In genomic region chr5:67206381-67207328, GRCh38 we compare ENCODE assay signal across 7 cellular contexts.
DNase-seq lines count a peak whose midpoint lies in the region; ATAC-seq and TF ChIP-seq lines count a peak whose summit lies in the region.

No MANE protein-coding gene starts in this region.

- H3K4me3 Mint-ChIP-seq in T-helper 1 cell treated with Interleukin-12 subunit alpha and Interleukin-12 subunit beta and Interleukin-4 antibody, amounts not matched to agents 30 μg/mL and 1 μg/mL, for 36 hours, result peak overlapping the region; percentile 56

- no peaks in the 10 kb centered on the region for H3K27me3 Mint-ChIP-seq in T-helper 1 cell treated with Interleukin-12 subunit alpha and Interleukin-12 subunit beta and Interleukin-4 antibody, amounts not matched to agents 30 μg/mL and 1 μg/mL, for 36 hours (ENCODE audit: low read depth)

- no peaks in the 10 kb centered on the region for H3K4me1 ChIP-seq in parathyroid adenoma

- DNase-seq in amniotic epithelial cell (ENCODE audit: low read depth), result peak; percentile 7
- no peak for DNase-seq in NCI-H2029 (lab: John Stamatoyannopoulos, UW)
- no peak for DNase-seq in superior temporal gyrus (ENCODE audit: extremely low spot score)

- peaks cover 75% of the 10 kb centered on the region for H3K4me1 Mint-ChIP-seq in T-helper 1 cell treated with Interleukin-12 subunit alpha and Interleukin-12 subunit beta and Interleukin-4 antibody, amounts not matched to agents 30 μg/mL and 1 μg/mL, for 36 hours (ENCODE audit: low read depth)

- peak overlapping the region; percentile 97 for H3K27ac Mint-ChIP-seq in T-helper 1 cell treated with Interleukin-12 subunit alpha and Interleukin-12 subunit beta and Interleukin-4 antibody, amounts not matched to agents 30 μg/mL and 1 μg/mL, for 36 hours

- H3K36me3 Mint-ChIP-seq in T-helper 1 cell treated with Interleukin-12 subunit alpha and Interleukin-12 subunit beta and Interleukin-4 antibody, amounts not matched to agents 30 μg/mL and 1 μg/mL, for 36 hours (ENCODE audit: low read depth), result peaks cover 6% of the 10 kb centered on the region

- no peaks in the 10 kb centered on the region for H3K27me3 ChIP-seq in parathyroid adenoma (ENCODE audit: control insufficient read depth, insufficient read depth, low read length)

- peaks cover 1% of the 10 kb centered on the region for H3K9me3 Mint-ChIP-seq in T-helper 1 cell treated with Interleukin-12 subunit alpha and Interleukin-12 subunit beta and Interleukin-4 antibody, amounts not matched to agents 30 μg/mL and 1 μg/mL, for 36 hours

- TF ChIP-seq CTCF in parathyroid adenoma (IDR thresholded peaks at IDR 0.05), result no peak

- no peaks in the 10 kb centered on the region for H3K36me3 ChIP-seq in parathyroid adenoma (ENCODE audit: control insufficient read depth, insufficient read depth, low read length)

- no peak overlapping the region for H3K4me3 ChIP-seq in parathyroid adenoma (ENCODE audit: low read depth, low read length)

- H2AFZ ChIP-seq in parathyroid adenoma, result peak overlapping the region; percentile 57

- H3K9me3 ChIP-seq in parathyroid adenoma (ENCODE audit: control insufficient read depth, low read length), result no peaks in the 10 kb centered on the region

- no peak overlapping the region for H3K4me2 ChIP-seq in parathyroid adenoma (ENCODE audit: low read length)

- no peak overlapping the region for H3K27ac ChIP-seq in parathyroid adenoma

- ATAC-seq in GM19397 (IDR thresholded peaks at IDR 0.05; ENCODE audit: unreplicated experiment) (peak; percentile 80), HG03432 (IDR thresholded peaks at IDR 0.05; ENCODE audit: unreplicated experiment) (peak; percentile 89)

- no peak overlapping the region for H3K9ac ChIP-seq in parathyroid adenoma

- H3K79me2 ChIP-seq in parathyroid adenoma, result no peaks in the 10 kb centered on the region
